7 cellular contexts compared by ENCODE assay signal in genomic region chr13:87696458-87696857, GRCh38. TPM values are rescaled to one million over a fixed set of nuclear protein-coding genes. Genes with fewer than 3 reads are reported as not detected.
"Had no signal": no experiment of that assay in that cellular context is flagged by ENCODE, and none has a peak within 500 bp of the region (broad histone marks: within the 10 kb centered on the region; RNA-seq: fewer than 3 reads in every experiment).

No MANE protein-coding gene starts in this region.

- H3K27me3 Mint-ChIP-seq: IgD-negative memory B cell had no signal

- H3K27ac ChIP-seq: HL-60 had no signal

- DNase-seq: H9, HCEC 1CT had no signal

- H3K4me1 Mint-ChIP-seq: GM23338, H9 had no signal

- H3K36me3 Mint-ChIP-seq: IgD-negative memory B cell had no signal

- H3K9me3 Mint-ChIP-seq: GM23338, H9 had no signal

- H3K27ac Mint-ChIP-seq: GM23338, IgD-negative memory B cell had no signal

- H2AFZ ChIP-seq: GM23338 had no signal

- H3K4me3 ChIP-seq: GM23338 had no signal

- ATAC-seq: GM23338, HepG2 had no signal

- H3K4me2 ChIP-seq: GM23338 had no signal

- H3K4me3 Mint-ChIP-seq: GM23338, H9, IgD-negative memory B cell had no signal

RNA-seq across cellular contexts. Expression of gene SLITRK5, which starts 25.3 kb away (rescaled TPM):
- total RNA-seq: HepG2, HT1080 had no signal
- polyA plus RNA-seq: HepG2, IgD-negative memory B cell had no signal
